In genomic region chr9:93089481-93089991, GRCh38 we compare ENCODE assay signal across 15 cellular contexts. TPM values are rescaled to one million over a fixed set of nuclear protein-coding genes. Genes with fewer than 3 reads are reported as not detected.
A peak's percentile ranks its signal among the peaks of the same experiment; 100 is the strongest.
DNase-seq lines count a peak whose midpoint lies in the region; ATAC-seq and TF ChIP-seq lines count a peak whose summit lies in the region.
"Had no signal": no experiment of that assay in that cellular context is flagged by ENCODE, and none has a peak within 500 bp of the region (broad histone marks: within the 10 kb centered on the region; RNA-seq: fewer than 3 reads in every experiment).

No MANE protein-coding gene starts in this region.

- peaks cover 80% of the 10 kb centered on the region for H3K4me1 ChIP-seq in BLaER1
- peaks cover 22% of the 10 kb centered on the region for H3K4me1 ChIP-seq in CD4-positive, CD25-positive, alpha-beta regulatory T cell (ENCODE audit: control insufficient read depth, insufficient read depth, low read length, poor library complexity, severe bottlenecking)
- H3K4me1 ChIP-seq in neutrophil (ENCODE audit: control insufficient read depth in 1 of 2, insufficient read depth in 1 of 2, low read depth in 1 of 2, low read length in 1 of 2) = peaks cover 20 to 24% of the 10 kb centered on the region in 2 experiments

- H3K27ac Mint-ChIP-seq in CD4-positive, CD25-positive, alpha-beta regulatory T cell = peak overlapping the region in 2 of 3 donors; percentile 30 to 63
- no peak overlapping the region for H3K27ac Mint-ChIP-seq in chondrocyte (ENCODE audit: unreplicated experiment)

- H3K27ac ChIP-seq in BLaER1 (peak overlapping the region; percentile 19; the same call in 1 of the 2 replicates), neutrophil (peak overlapping the region; percentile 36)
- no peak overlapping the region for H3K27ac ChIP-seq in CD4-positive, CD25-positive, alpha-beta regulatory T cell (ENCODE audit: insufficient read depth, low read length, poor library complexity, severe bottlenecking)
- H3K27ac ChIP-seq: esophagus squamous epithelium, heart left ventricle, KMS-11, thoracic aorta had no signal

- no peak for DNase-seq in CD4-positive, CD25-positive, alpha-beta regulatory T cell
- DNase-seq in chondrocyte (ENCODE audit: low spot score) = peak; percentile 51
- no peak for DNase-seq in foreskin melanocyte
- DNase-seq in NCI-H187 treated with DMSO at 0.1 percent for 48 hours (lab: John Stamatoyannopoulos, UW) = no peak
- DNase-seq: dermis blood vessel endothelial cell, esophagus squamous epithelium, kidney glomerular epithelial cell, NCI-H1417 had no signal

- ATAC-seq in CD4-positive, CD25-positive, alpha-beta regulatory T cell (ENCODE audit: low read depth in 2 of 2) = no peak
- ATAC-seq in HG02763 (IDR thresholded peaks at IDR 0.05; ENCODE audit: unreplicated experiment) = no peak
- ATAC-seq: GM12878, heart left ventricle had no signal

- H3K36me3 Mint-ChIP-seq in CD4-positive, CD25-positive, alpha-beta regulatory T cell = peaks cover 30% of the 10 kb centered on the region
- peaks cover 4% of the 10 kb centered on the region for H3K36me3 Mint-ChIP-seq in chondrocyte (ENCODE audit: low read depth)

- H3K4me1 Mint-ChIP-seq in CD4-positive, CD25-positive, alpha-beta regulatory T cell = peaks cover 5 to 51% (median 35%) of the 10 kb centered on the region in 4 donors
- H3K4me1 Mint-ChIP-seq in chondrocyte (ENCODE audit: low read depth) = peaks cover 12% of the 10 kb centered on the region

- peak overlapping the region in 1 of 4 donors; percentile 12 for H3K4me3 Mint-ChIP-seq in CD4-positive, CD25-positive, alpha-beta regulatory T cell
- no peak overlapping the region for H3K4me3 Mint-ChIP-seq in chondrocyte (ENCODE audit: unreplicated experiment)

- H3K4me2 ChIP-seq in BLaER1 = peak overlapping the region; percentile 81
- H3K4me2 ChIP-seq: KMS-11 had no signal

- H3K36me3 ChIP-seq in BLaER1 (peaks cover 36% of the 10 kb centered on the region), neutrophil (peaks cover 44% of the 10 kb centered on the region)
- peaks cover 39% of the 10 kb centered on the region for H3K36me3 ChIP-seq in CD4-positive, CD25-positive, alpha-beta regulatory T cell (ENCODE audit: control insufficient read depth, insufficient read depth, low read length)
- H3K36me3 ChIP-seq: esophagus squamous epithelium, heart left ventricle, thoracic aorta had no signal

- no peak overlapping the region for H3K4me3 ChIP-seq in BLaER1
- H3K4me3 ChIP-seq in CD4-positive, CD25-positive, alpha-beta regulatory T cell (ENCODE audit: low read depth, low read length) = no peak overlapping the region
- H3K4me3 ChIP-seq in neutrophil (ENCODE audit: low read depth in 1 of 2, low read length in 1 of 2) = no peak overlapping the region
- H3K4me3 ChIP-seq: esophagus squamous epithelium, GM12878, heart left ventricle, thoracic aorta had no signal

- peaks cover 0 to 4% (median 0%) of the 10 kb centered on the region in 7 donors for H3K9me3 Mint-ChIP-seq in CD4-positive, CD25-positive, alpha-beta regulatory T cell
- peaks cover 16% of the 10 kb centered on the region for H3K9me3 Mint-ChIP-seq in chondrocyte (ENCODE audit: low read depth)

- H3K9ac ChIP-seq in BLaER1 = no peak overlapping the region
- H3K9ac ChIP-seq: KMS-11 had no signal

- H3K9me3 ChIP-seq in BLaER1 (no peaks in the 10 kb centered on the region), neutrophil (no peaks in the 10 kb centered on the region)
- peaks cover 0 to 5% of the 10 kb centered on the region in 2 experiments for H3K9me3 ChIP-seq in CD4-positive, CD25-positive, alpha-beta regulatory T cell (ENCODE audit: control insufficient read depth in 2 of 2, low read length in 2 of 2)

- no peaks in the 10 kb centered on the region for H3K27me3 ChIP-seq in BLaER1
- no peaks in the 10 kb centered on the region for H3K27me3 ChIP-seq in CD4-positive, CD25-positive, alpha-beta regulatory T cell (ENCODE audit: control insufficient read depth, insufficient read depth, low read length)
- H3K27me3 ChIP-seq in neutrophil = no peaks in the 10 kb centered on the region
- H3K27me3 ChIP-seq: esophagus squamous epithelium, heart left ventricle had no signal

- H4K20me1 ChIP-seq in BLaER1 = no peaks in the 10 kb centered on the region

- TF ChIP-seq CTCF in chondrocyte (IDR thresholded peaks at IDR 0.05) = no peak
- TF ChIP-seq CTCF in neutrophil (IDR thresholded peaks at IDR 0.05) = no peak

- H3K27me3 Mint-ChIP-seq in CD4-positive, CD25-positive, alpha-beta regulatory T cell = no peaks in the 10 kb centered on the region
- no peaks in the 10 kb centered on the region for H3K27me3 Mint-ChIP-seq in chondrocyte (ENCODE audit: low read depth)

RNA-seq across cellular contexts. Expression of gene CARD19, which starts 6.5 kb away (rescaled TPM):
- 60.0 TPM for total RNA-seq in CD4-positive, CD25-positive, alpha-beta regulatory T cell
- polyA plus RNA-seq in CD4-positive, CD25-positive, alpha-beta regulatory T cell = 10 to 100 TPM; 64.8 to 89.1 (median 75.3) TPM
- 28.3 to 41.7 TPM (median 40.5 TPM) in 3 replicates for total RNA-seq in chondrocyte

RNA-seq across cellular contexts. Expression of gene SUSD3, which starts 31.0 kb away (rescaled TPM):
- 68.7 TPM for total RNA-seq in CD4-positive, CD25-positive, alpha-beta regulatory T cell
- polyA plus RNA-seq in CD4-positive, CD25-positive, alpha-beta regulatory T cell = 100 to 1,000 TPM; 187 to 229 (median 210) TPM
- total RNA-seq in chondrocyte = not detected in 3 replicates
- total RNA-seq: dermis blood vessel endothelial cell had no signal

RNA-seq across cellular contexts. Expression of gene NINJ1, which starts 44.5 kb away (rescaled TPM):
- 144 TPM for total RNA-seq in CD4-positive, CD25-positive, alpha-beta regulatory T cell
- 100 to 1,000 TPM in 1 of 4 donors, 10 to 100 TPM in 3; 68.5 to 104 (median 73.2) TPM for polyA plus RNA-seq in CD4-positive, CD25-positive, alpha-beta regulatory T cell
- 31.5 to 35.4 TPM (median 33.6 TPM) in 3 replicates for total RNA-seq in chondrocyte

Comparison
In these comparisons a context has a peak if more than half of its experiments do, and no peak if none do; other contexts are left out.
1. RNA of gene SUSD3, which starts 31.0 kb away (total RNA-seq): 68.7 TPM in CD4-positive, CD25-positive, alpha-beta regulatory T cell (single experiment); not detected in chondrocyte; every median in the first group is over 10 times any median in the second.